Comparison of ENCODE assay signal across 26 cellular contexts in genomic region chr2:207935121-207935990, GRCh38.
DNase-seq lines count a peak whose midpoint lies in the region; ATAC-seq and TF ChIP-seq lines count a peak whose summit lies in the region.
"Had no signal": no experiment of that assay in that cellular context is flagged by ENCODE, and none has a peak within 500 bp of the region (broad histone marks: within the 10 kb centered on the region; RNA-seq: fewer than 3 reads in every experiment).

No MANE protein-coding gene starts in this region.

- TF ChIP-seq POLR2A in prostate gland (IDR thresholded peaks at IDR 0.05) = no peak

- ATAC-seq in GM21423 (IDR thresholded peaks at IDR 0.05; ENCODE audit: unreplicated experiment) = peak; percentile 65
- peak; percentile 75 for ATAC-seq in HG03354 (IDR thresholded peaks at IDR 0.05; ENCODE audit: poor library complexity, severe bottlenecking, unreplicated experiment)
- ATAC-seq: body of pancreas, gastroesophageal sphincter, natural killer cell, SK-N-SH treated with all-trans-retinoic acid at 6 μM for 48 hours had no signal

- TF ChIP-seq CTCF in fibroblast of villous mesenchyme (IDR thresholded peaks at IDR 0.05; ENCODE audit: insufficient read depth, low read depth, low read length) (no peak), prostate gland (IDR thresholded peaks at IDR 0.05) (no peak)

- WGBS in prostate gland = 46% methylated on average over 7 of the region's 7 CpGs

- H3K27me3 ChIP-seq in prostate gland (replicated peaks; ENCODE audit: insufficient read depth) = no peaks in the 10 kb centered on the region
- H3K27me3 ChIP-seq: body of pancreas, gastroesophageal sphincter, MG63, testis had no signal

- no peak overlapping the region for H3K4me3 ChIP-seq in fibroblast of villous mesenchyme (ENCODE audit: low read depth, low read length)
- no peak overlapping the region for H3K4me3 ChIP-seq in prostate gland
- H3K4me3 ChIP-seq: body of pancreas, gastroesophageal sphincter, MG63, skin epidermis, testis had no signal

- H3K9me3 ChIP-seq in prostate gland = no peaks in the 10 kb centered on the region
- H3K9me3 ChIP-seq: body of pancreas, gastroesophageal sphincter, MG63, testis had no signal

- peaks cover 10% of the 10 kb centered on the region for H3K4me1 ChIP-seq in prostate gland (replicated peaks)
- H3K4me1 ChIP-seq: parathyroid adenoma, testis had no signal

- no peaks in the 10 kb centered on the region for H3K36me3 ChIP-seq in prostate gland
- H3K36me3 ChIP-seq: MG63 had no signal

- DNase-seq in fibroblast of villous mesenchyme (ENCODE audit: low read depth) = peak; percentile 4
- DNase-seq in prostate gland (ENCODE audit: low spot score) = no peak
- no peak for DNase-seq in NCI-H2107 (lab: John Stamatoyannopoulos, UW)
- DNase-seq in NAMALWA (ENCODE audit: low spot score) = no peak
- DNase-seq in NCI-H2171 treated with DMSO at 0.1 percent for 48 hours (lab: John Stamatoyannopoulos, UW) = no peak
- no peak for DNase-seq in DMS114 treated with DMSO at 0.1 percent for 48 hours (lab: John Stamatoyannopoulos, UW; ENCODE audit: unreplicated experiment)
- DNase-seq: activated CD4-positive, alpha-beta memory T cell treated with anti-CD3 and anti-CD28 coated beads, Interleukin-2, amount 10 ng/mL, durations not matched to agents 7 days and 5 days; activated CD4-positive, CD25-positive, alpha-beta regulatory T cell; activated effector memory CD4-positive, alpha-beta T cell treated with anti-CD3 and anti-CD28 coated beads, Interleukin-2, amount 50 U/mL, for 16 hours; body of pancreas; CD4-positive, alpha-beta memory T cell; DMS153; effector memory CD4-positive, alpha-beta T cell; GDM1; HFFc6; MG63; natural killer cell; NCI-H1694 treated with DMSO at 0.1 percent for 48 hours; stimulated activated CD4-positive, alpha-beta T cell treated with anti-CD3 and anti-CD28 coated beads, Interleukin-1b, Interleukin-23, amount 100 ng/mL, for 48 hours; testis had no signal

- intact Hi-C loops in prostate gland (cut with DNase I) = no loop called here

- H3K27ac ChIP-seq in prostate gland = peak overlapping the region; percentile 12 to 32
- H3K27ac ChIP-seq: body of pancreas, gastroesophageal sphincter, parathyroid adenoma, skin epidermis, testis had no signal
